8 cellular contexts compared by ENCODE assay signal in genomic region chr4:122922877-122923511, GRCh38. TPM values are rescaled to one million over a fixed set of nuclear protein-coding genes. Genes with fewer than 3 reads are reported as not detected.
DNase-seq lines count a peak whose midpoint lies in the region; ATAC-seq and TF ChIP-seq lines count a peak whose summit lies in the region.

No MANE protein-coding gene starts in this region.

- TF ChIP-seq POLR2A in esophagus squamous epithelium (IDR thresholded peaks at IDR 0.05) = no peak

- POLR2A ChIA-PET in Panc1 (lab: Charles Lee) = no interaction called here

- BruUV-seq in Panc1 (replicated peaks; lab: Mats Ljungman, UMichigan) = no TSS peak

- no peaks in the 10 kb centered on the region for H3K36me3 Mint-ChIP-seq in activated T-cell treated with anti-CD3 and anti-CD28 coated beads, Interleukin-2, amount 50 U/mL, for 72 hours (ENCODE audit: insufficient read depth in 2 of 2)
- H3K36me3 Mint-ChIP-seq in naive B cell = no peaks in the 10 kb centered on the region
- H3K36me3 Mint-ChIP-seq in stimulated activated naive B cell treated with anti-CD40 and anti-IgM and Interleukin-4, amounts not matched to agents 10 μg/mL and 1 μg/mL and 100 μg/mL, for 72 hours = no peaks in the 10 kb centered on the region

- in situ Hi-C loops in KBM-7 (cut with MboI; ENCODE audit: low pct_unique_long_range_greater_than_20kb, low sequenced_read_pairs) = loop anchor here (25.0 kb wide), 2 partner anchors 161 to 311 kb away; partner anchors contain the start of gene IL21
- in situ Hi-C loops in Panc1 (cut with HindIII; ENCODE audit: low pct_unique_long_range_greater_than_20kb, low sequenced_read_pairs) = no loop called here

- CTCF ChIA-PET in Panc1 (lab: Charles Lee) = no interaction called here

- H3K27ac ChIP-seq in Panc1 (ENCODE audit: low read length) = peak overlapping the region; percentile 94
- peak overlapping the region; percentile 66 to 84 (median 80) for H3K27ac ChIP-seq in esophagus squamous epithelium

- H3K27me3 ChIP-seq in Panc1 (ENCODE audit: control insufficient read depth, insufficient read depth, low read length) = no peaks in the 10 kb centered on the region
- no peaks in the 10 kb centered on the region for H3K27me3 ChIP-seq in esophagus squamous epithelium

- ATAC-seq in GM21717 (IDR thresholded peaks at IDR 0.05; ENCODE audit: unreplicated experiment) (peak; percentile 99), Panc1 (peak; percentile 97), naive B cell (ENCODE audit: low read depth in 2 of 2) (peak; percentile 98)
- ATAC-seq in activated T-cell treated with anti-CD3 and anti-CD28 coated beads, Interleukin-2, amount 50 U/mL, for 72 hours (replicated peaks in 1 of 2) = peak; percentile 97 to 98
- ATAC-seq in stimulated activated naive B cell treated with anti-CD40 and anti-IgM and Interleukin-4, amounts not matched to agents 10 μg/mL and 1 μg/mL and 100 μg/mL, for 72 hours (replicated peaks) = peak; percentile 98

- peak overlapping the region; percentile 98 for H3K27ac Mint-ChIP-seq in activated T-cell treated with anti-CD3 and anti-CD28 coated beads, Interleukin-2, amount 50 U/mL, for 72 hours
- peak overlapping the region; percentile 80 to 96 (median 94) for H3K27ac Mint-ChIP-seq in naive B cell
- peak overlapping the region; percentile 96 for H3K27ac Mint-ChIP-seq in stimulated activated naive B cell treated with anti-CD40 and anti-IgM and Interleukin-4, amounts not matched to agents 10 μg/mL and 1 μg/mL and 100 μg/mL, for 72 hours

- no peaks in the 10 kb centered on the region for H3K27me3 Mint-ChIP-seq in activated T-cell treated with anti-CD3 and anti-CD28 coated beads, Interleukin-2, amount 50 U/mL, for 72 hours (ENCODE audit: low read depth)
- no peaks in the 10 kb centered on the region for H3K27me3 Mint-ChIP-seq in naive B cell
- no peaks in the 10 kb centered on the region for H3K27me3 Mint-ChIP-seq in stimulated activated naive B cell treated with anti-CD40 and anti-IgM and Interleukin-4, amounts not matched to agents 10 μg/mL and 1 μg/mL and 100 μg/mL, for 72 hours

- peaks cover 9% of the 10 kb centered on the region for H3K36me3 ChIP-seq in Panc1 (ENCODE audit: control insufficient read depth, insufficient read depth, low read length)
- H3K36me3 ChIP-seq in esophagus squamous epithelium = peaks cover 0 to 2% (median 0%) of the 10 kb centered on the region in 3 donors

- TF ChIP-seq CTCF in Panc1 (IDR thresholded peaks at IDR 0.05) (no peak), esophagus squamous epithelium (IDR thresholded peaks at IDR 0.05) (peak in 1 of 6 experiments; percentile 13)

- DNase-seq in DMS153 treated with DMSO at 0.1 percent for 48 hours (lab: John Stamatoyannopoulos, UW; ENCODE audit: unreplicated experiment) (peak; percentile 73), KBM-7 (peak; percentile 94), Panc1 (ENCODE audit: low read depth, low spot score) (no peak), esophagus squamous epithelium (lab: John Stamatoyannopoulos, UW) (peak; percentile 54), naive B cell (peak; percentile 78)
- peak; percentile 89 to 92 for DNase-seq in activated T-cell treated with anti-CD3 and anti-CD28 coated beads, Interleukin-2, amount 50 U/mL, for 72 hours
- peak; percentile 81 for DNase-seq in stimulated activated naive B cell treated with anti-CD40 and anti-IgM and Interleukin-4, amounts not matched to agents 10 μg/mL and 1 μg/mL and 100 μg/mL, for 72 hours

- peaks cover 19% of the 10 kb centered on the region for H3K4me1 ChIP-seq in Panc1 (ENCODE audit: control insufficient read depth, insufficient read depth, low read length)
- H3K4me1 ChIP-seq in esophagus squamous epithelium = peaks cover 0 to 26% (median 10%) of the 10 kb centered on the region in 3 donors

- peaks cover 10% of the 10 kb centered on the region for H3K4me1 Mint-ChIP-seq in activated T-cell treated with anti-CD3 and anti-CD28 coated beads, Interleukin-2, amount 50 U/mL, for 72 hours (ENCODE audit: low read depth)
- peaks cover 0 to 7% (median 3%) of the 10 kb centered on the region in 3 donors for H3K4me1 Mint-ChIP-seq in naive B cell
- no peaks in the 10 kb centered on the region for H3K4me1 Mint-ChIP-seq in stimulated activated naive B cell treated with anti-CD40 and anti-IgM and Interleukin-4, amounts not matched to agents 10 μg/mL and 1 μg/mL and 100 μg/mL, for 72 hours

- H3K4me3 ChIP-seq in Panc1 (ENCODE audit: low read depth in 2 of 2, low read length in 2 of 2) (peak overlapping the region; percentile 94 to 98), esophagus squamous epithelium (peak overlapping the region; percentile 80 to 97 (median 83))

- peak overlapping the region; percentile 96 to 100 for H3K4me3 Mint-ChIP-seq in activated T-cell treated with anti-CD3 and anti-CD28 coated beads, Interleukin-2, amount 50 U/mL, for 72 hours
- H3K4me3 Mint-ChIP-seq in naive B cell = peak overlapping the region in 6 of 8 donors; percentile 95 to 99 (median 98)
- H3K4me3 Mint-ChIP-seq in stimulated activated naive B cell treated with anti-CD40 and anti-IgM and Interleukin-4, amounts not matched to agents 10 μg/mL and 1 μg/mL and 100 μg/mL, for 72 hours = peak overlapping the region; percentile 96 to 99

- 0% methylated on average over 21 to 28 of the region's 34 CpGs for WGBS in esophagus squamous epithelium, 2 donors

- H3K9me3 Mint-ChIP-seq in activated T-cell treated with anti-CD3 and anti-CD28 coated beads, Interleukin-2, amount 50 U/mL, for 72 hours = no peaks in the 10 kb centered on the region
- H3K9me3 Mint-ChIP-seq in naive B cell = no peaks in the 10 kb centered on the region
- H3K9me3 Mint-ChIP-seq in stimulated activated naive B cell treated with anti-CD40 and anti-IgM and Interleukin-4, amounts not matched to agents 10 μg/mL and 1 μg/mL and 100 μg/mL, for 72 hours = no peaks in the 10 kb centered on the region

- intact Hi-C loops in Panc1 (cut with micrococcal nuclease; ENCODE audit: unreplicated experiment) (loop anchor here (10.0 kb wide), 1 partner anchor 328 kb away; no protein-coding TSS in a partner anchor), esophagus squamous epithelium (cut with DNase I) (no loop called here)

- no peaks in the 10 kb centered on the region for H3K9me3 ChIP-seq in Panc1 (ENCODE audit: control insufficient read depth, insufficient read depth, low read depth, low read length)
- H3K9me3 ChIP-seq in esophagus squamous epithelium = no peaks in the 10 kb centered on the region

RNA-seq across cellular contexts. Expression of gene NUDT6, which starts 0.6 kb away (rescaled TPM):
- total RNA-seq in Panc1 (2021; ENCODE audit: unreplicated experiment) (7.5 TPM), esophagus squamous epithelium (1 to 10 TPM; 1.8 to 8.8 (median 4.3) TPM)
- 5.1 TPM for polyA plus RNA-seq in Panc1 (2012; ENCODE audit: insufficient read length)
- total RNA-seq in activated T-cell treated with anti-CD3 and anti-CD28 coated beads, Interleukin-2, amount 50 U/mL, for 72 hours = 10 to 100 TPM in 1 of 2 donors, 1 to 10 TPM in 1; 8.5 to 10.3 TPM
- 1 to 10 TPM in 3 of 6 donors, under 1 TPM in 2, not detected in 1; 0.73 to 2.6 (median 1.0) TPM for polyA plus RNA-seq in naive B cell (ENCODE audit: low read depth in 6 of 6)
